31 cellular contexts compared by ENCODE assay signal in the genomic region with DNA sequence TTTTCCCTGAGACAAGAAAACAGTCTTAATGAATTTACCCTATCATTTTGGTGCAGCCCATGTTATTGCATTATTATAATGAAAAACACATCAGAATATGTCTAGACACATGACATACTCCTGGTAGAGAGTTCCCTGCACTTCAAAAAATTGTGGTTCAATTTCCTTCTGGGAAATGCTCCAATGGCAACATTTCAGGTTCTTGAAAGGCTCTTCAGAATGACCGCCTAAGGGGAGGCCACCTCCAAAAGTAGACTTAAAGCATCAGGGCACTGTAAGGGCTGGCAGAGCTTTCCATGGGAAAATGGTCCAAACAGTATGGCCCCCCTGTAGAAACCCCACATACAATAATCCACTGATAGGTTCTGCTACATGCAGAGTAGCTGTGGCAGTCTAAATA.
DNase-seq lines count a peak whose midpoint lies in the region; TF ChIP-seq lines count a peak whose summit lies in the region.
"Had no signal": no experiment of that assay in that cellular context is flagged by ENCODE, and none has a peak within 500 bp of the region (broad histone marks: within the 10 kb centered on the region; RNA-seq: fewer than 3 reads in every experiment).

No MANE protein-coding gene starts in this region.

- BruUV-seq in A673 (replicated peaks; lab: Mats Ljungman, UMichigan) = no TSS peak

- CTCF ChIA-PET in A673 (lab: Charles Lee) = no interaction called here

- peaks cover 8% of the 10 kb centered on the region for H3K4me1 ChIP-seq in A673 (ENCODE audit: insufficient read depth, low read length, poor library complexity, severe bottlenecking)
- H3K4me1 ChIP-seq: Peyer's patch, uterus had no signal

- no peaks in the 10 kb centered on the region for H3K9me3 ChIP-seq in A673 (ENCODE audit: low read depth, low read length, poor library complexity, severe bottlenecking)
- H3K9me3 ChIP-seq: MG63, pancreas, Peyer's patch, uterus had no signal

- H3K4me3 Mint-ChIP-seq in osteocyte (ENCODE audit: unreplicated experiment) = no peak overlapping the region
- H3K4me3 Mint-ChIP-seq: activated CD4-positive, alpha-beta T cell treated with anti-CD3 and anti-CD28 coated beads for 36 hours; activated CD8-positive, alpha-beta T cell treated with anti-CD3 and anti-CD28 coated beads for 36 hours; activated naive CD4-positive, alpha-beta T cell treated with anti-CD3 and anti-CD28 coated beads for 36 hours; activated T-helper 1 cell treated with anti-CD3 and anti-CD28 coated beads, Interleukin-12 subunit alpha, Interleukin-12 subunit beta, Interleukin-2, Interleukin-4 antibody, amounts not matched to agents 30 ng/mL and 10 ng/mL and 1 ng/mL, durations not matched to agents 14 hours and 24 hours and 36 hours; CD8-positive, alpha-beta memory T cell; H9; immature natural killer cell; neural crest cell had no signal

- no peaks in the 10 kb centered on the region for H3K36me3 ChIP-seq in A673 (ENCODE audit: insufficient read depth, low read length, poor library complexity, severe bottlenecking)
- H3K36me3 ChIP-seq: MG63, pancreas, Peyer's patch, uterus had no signal

- H3K27ac Mint-ChIP-seq in osteocyte (ENCODE audit: unreplicated experiment) = peak overlapping the region; percentile 63
- H3K27ac Mint-ChIP-seq: activated CD4-positive, alpha-beta T cell treated with anti-CD3 and anti-CD28 coated beads for 36 hours; activated CD8-positive, alpha-beta T cell treated with anti-CD3 and anti-CD28 coated beads for 36 hours; activated naive CD4-positive, alpha-beta T cell treated with anti-CD3 and anti-CD28 coated beads for 36 hours; activated T-helper 1 cell treated with anti-CD3 and anti-CD28 coated beads, Interleukin-12 subunit alpha, Interleukin-12 subunit beta, Interleukin-2, Interleukin-4 antibody, amounts not matched to agents 30 ng/mL and 10 ng/mL and 1 ng/mL, durations not matched to agents 14 hours and 24 hours and 36 hours; CD8-positive, alpha-beta memory T cell; immature natural killer cell had no signal

- DNase-seq in DMS79 treated with DMSO at 0.1 percent for 48 hours (lab: John Stamatoyannopoulos, UW) (peak; percentile 100), NCI-H128 (lab: John Stamatoyannopoulos, UW; ENCODE audit: unreplicated experiment) (peak; percentile 6), astrocyte of the cerebellum (ENCODE audit: low read depth) (peak; percentile 86), osteocyte (ENCODE audit: extremely low spot score, unreplicated experiment) (no peak), NCI-H510A treated with DMSO at 0.1 percent for 48 hours (lab: John Stamatoyannopoulos, UW) (no peak), A673 (ENCODE audit: low spot score) (no peak), NOMO-1 treated with dmso at 0.1 percent for 144 hours (lab: John Stamatoyannopoulos, UW; ENCODE audit: unreplicated experiment) (no peak)
- DNase-seq: activated CD4-positive, alpha-beta T cell treated with anti-CD3 and anti-CD28 coated beads for 36 hours; activated CD8-positive, alpha-beta memory T cell treated with anti-CD3 and anti-CD28 coated beads, Interleukin-2, amount 50 U/mL, for 48 hours; activated CD8-positive, alpha-beta T cell treated with anti-CD3 and anti-CD28 coated beads for 36 hours; activated naive CD4-positive, alpha-beta T cell treated with anti-CD3 and anti-CD28 coated beads for 36 hours; CD8-positive, alpha-beta memory T cell; DMS 273 treated with DMSO at 0.1 percent for 48 hours; H9; immature natural killer cell; left cardiac atrium; mesenchymal stem cell; MG63; NCI-H1436; NCI-H2227 treated with DMSO at 0.1 percent for 48 hours; NCI-H526 treated with DMSO at 0.1 percent for 48 hours; pancreas; Peyer's patch; retina; SHP77; stimulated activated naive CD8-positive, alpha-beta T cell treated with anti-CD3 and anti-CD28 coated beads, Interleukin-15, Interleukin-2, amounts not matched to agents 100 U/mL and 50 U/mL, for 24 hours; T-helper 2 cell; uterus had no signal

- peaks cover 5% of the 10 kb centered on the region for H3K9me3 Mint-ChIP-seq in osteocyte (ENCODE audit: unreplicated experiment)
- H3K9me3 Mint-ChIP-seq: activated naive CD4-positive, alpha-beta T cell treated with anti-CD3 and anti-CD28 coated beads for 36 hours; activated T-helper 1 cell treated with anti-CD3 and anti-CD28 coated beads, Interleukin-12 subunit alpha, Interleukin-12 subunit beta, Interleukin-2, Interleukin-4 antibody, amounts not matched to agents 30 ng/mL and 10 ng/mL and 1 ng/mL, durations not matched to agents 14 hours and 24 hours and 36 hours; H9; neural crest cell had no signal

- H3K27me3 ChIP-seq in A673 (replicated peaks; ENCODE audit: insufficient read depth, low read depth, low read length, poor library complexity) = no peaks in the 10 kb centered on the region
- H3K27me3 ChIP-seq: MG63, pancreas, Peyer's patch, uterus had no signal

- H3K4me3 ChIP-seq in astrocyte of the cerebellum (ENCODE audit: low read depth, low read length) (no peak overlapping the region), A673 (ENCODE audit: low read depth, low read length, poor library complexity, severe bottlenecking) (no peak overlapping the region)
- H3K4me3 ChIP-seq: MG63, pancreas, Peyer's patch, skin epidermis, uterus had no signal

- H3K4me1 Mint-ChIP-seq in osteocyte (ENCODE audit: unreplicated experiment) = peaks cover 41% of the 10 kb centered on the region
- H3K4me1 Mint-ChIP-seq: activated CD4-positive, alpha-beta T cell treated with anti-CD3 and anti-CD28 coated beads for 36 hours; CD8-positive, alpha-beta memory T cell; immature natural killer cell; neural crest cell had no signal

- no peak overlapping the region for H3K27ac ChIP-seq in A673 (ENCODE audit: low read depth, low read length, poor library complexity, severe bottlenecking)
- H3K27ac ChIP-seq: pancreas, Peyer's patch, skin epidermis, uterus had no signal

- H3K36me3 Mint-ChIP-seq in osteocyte (ENCODE audit: unreplicated experiment) = peaks cover 2% of the 10 kb centered on the region
- H3K36me3 Mint-ChIP-seq: CD8-positive, alpha-beta memory T cell; immature natural killer cell had no signal

- H3K27me3 Mint-ChIP-seq in osteocyte (ENCODE audit: unreplicated experiment) = no peaks in the 10 kb centered on the region
- H3K27me3 Mint-ChIP-seq: activated CD4-positive, alpha-beta T cell treated with anti-CD3 and anti-CD28 coated beads for 36 hours; activated CD8-positive, alpha-beta T cell treated with anti-CD3 and anti-CD28 coated beads for 36 hours; CD8-positive, alpha-beta memory T cell had no signal

- TF ChIP-seq CTCF in astrocyte of the cerebellum (IDR thresholded peaks at IDR 0.05; ENCODE audit: low read depth, low read length, missing control alignments) = no peak
- no peak for TF ChIP-seq CTCF in osteocyte (IDR thresholded peaks at IDR 0.05)
- TF ChIP-seq CTCF in A673 (conservative IDR thresholded peaks at IDR 0.05; ENCODE audit: low read depth, low read length) = no peak

- POLR2A ChIA-PET in A673 (lab: Charles Lee; ENCODE audit: low non-redundant PET) = no interaction called here

- intact Hi-C loops in A673 (cut with micrococcal nuclease; ENCODE audit: unreplicated experiment) = no loop called here

- in situ Hi-C loops in astrocyte of the cerebellum (cut with HindIII; ENCODE audit: low sequenced_read_pairs) = no loop called here

Comparison
In these comparisons a context has a peak if more than half of its experiments do, and no peak if none do; other contexts are left out.
1. DNase-seq: peak in DMS79 treated with DMSO at 0.1 percent for 48 hours (single experiment), NCI-H128 (single experiment) and astrocyte of the cerebellum (single experiment); none in osteocyte (single experiment), NCI-H510A treated with DMSO at 0.1 percent for 48 hours (single experiment), A673 (single experiment) and NOMO-1 treated with dmso at 0.1 percent for 144 hours (single experiment).